Comparison of ENCODE assay signal across 19 cellular contexts in the genomic region with DNA sequence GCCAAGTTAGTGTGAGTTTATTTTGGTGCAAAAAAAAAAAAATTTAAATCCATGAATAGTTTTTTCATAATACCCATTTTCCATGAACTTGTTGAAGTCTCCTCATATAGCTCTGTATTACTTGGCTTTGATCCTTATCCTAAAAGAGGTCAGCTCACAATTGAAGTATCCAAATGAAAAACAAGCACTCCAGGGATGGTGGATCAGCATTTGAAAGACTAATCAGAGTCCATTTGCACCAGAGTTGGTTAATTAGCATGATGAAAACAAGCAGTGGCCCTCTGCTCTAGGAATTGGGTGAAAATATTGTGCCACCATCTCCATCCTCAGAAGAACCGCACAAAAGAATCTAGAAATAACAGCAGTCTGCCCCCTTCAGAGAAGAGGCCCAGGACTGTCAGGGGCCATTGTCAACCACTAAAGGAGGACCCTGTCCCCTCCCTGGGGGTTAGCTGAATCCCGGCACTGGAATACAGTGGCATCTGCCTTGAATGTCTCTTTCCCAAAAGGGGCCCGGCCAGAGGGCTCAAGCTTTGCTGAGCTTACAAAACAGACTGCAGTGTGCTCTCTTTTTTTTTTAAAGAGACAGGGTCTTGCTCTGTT. TPM values are rescaled to one million over a fixed set of nuclear protein-coding genes. Genes with fewer than 3 reads are reported as not detected.
DNase-seq lines count a peak whose midpoint lies in the region; ATAC-seq and TF ChIP-seq lines count a peak whose summit lies in the region.
"Had no signal": no experiment of that assay in that cellular context is flagged by ENCODE, and none has a peak within 500 bp of the region (broad histone marks: within the 10 kb centered on the region; RNA-seq: fewer than 3 reads in every experiment).

No MANE protein-coding gene starts in this region.

- no peak overlapping the region for H2AK5ac ChIP-seq in trophoblast cell (ENCODE audit: low read length)

- H3K36me3 ChIP-seq in DOHH2 (ENCODE audit: control insufficient read depth, low read length) (peaks cover 11% of the 10 kb centered on the region; the same call in 1 of the 2 replicates), trophoblast cell (ENCODE audit: control insufficient read depth in 1 of 2, insufficient read depth in 2 of 2, low read length in 2 of 2) (no peaks in the 10 kb centered on the region), right lobe of liver (no peaks in the 10 kb centered on the region)
- H3K36me3 ChIP-seq: heart right ventricle, tibial nerve had no signal

- H3K9ac ChIP-seq in trophoblast cell (ENCODE audit: low read length): no peak overlapping the region

- TF ChIP-seq CTCF in DOHH2 (IDR thresholded peaks at IDR 0.05; ENCODE audit: low read depth, low read length, poor library complexity, severe bottlenecking) (no peak), activated B cell treated with CpG ODN at 0.5 μM for 24 hours (IDR thresholded peaks at IDR 0.05) (no peak), right lobe of liver (IDR thresholded peaks at IDR 0.05) (no peak)

- H3K4me2 ChIP-seq in DOHH2 (ENCODE audit: low read length): peak overlapping the region; percentile 92
- H3K4me2 ChIP-seq in trophoblast cell (ENCODE audit: low read length): no peak overlapping the region

- no peaks in the 10 kb centered on the region for H3K9me2 ChIP-seq in DOHH2 (replicated peaks; ENCODE audit: control insufficient read depth, low read length)

- peak overlapping the region; percentile 96 for H3K27ac Mint-ChIP-seq in activated B cell treated with CpG ODN at 0.5 μM for 24 hours
- H3K27ac Mint-ChIP-seq: endodermal cell had no signal

- no peaks in the 10 kb centered on the region for H4K20me1 ChIP-seq in DOHH2 (ENCODE audit: control insufficient read depth, insufficient read depth, low read depth, low read length)

- H3K18ac ChIP-seq in trophoblast cell (ENCODE audit: low read length): no peak overlapping the region

- H4K12ac ChIP-seq in trophoblast cell (ENCODE audit: low read depth, low read length): no peak overlapping the region

- no peak overlapping the region for H3K14ac ChIP-seq in trophoblast cell (ENCODE audit: low read length)

- no peaks in the 10 kb centered on the region for H3K9me3 ChIP-seq in DOHH2 (ENCODE audit: control insufficient read depth, insufficient read depth, low read length)
- H3K9me3 ChIP-seq in trophoblast cell (ENCODE audit: insufficient read depth, low read depth, low read length): no peaks in the 10 kb centered on the region
- no peaks in the 10 kb centered on the region for H3K9me3 ChIP-seq in right lobe of liver
- H3K9me3 ChIP-seq: heart right ventricle, tibial nerve had no signal

- H3K27ac ChIP-seq in DOHH2 (ENCODE audit: low read depth, low read length) (peak overlapping the region; percentile 98), trophoblast cell (ENCODE audit: low read depth, low read length) (no peak overlapping the region), right lobe of liver (no peak overlapping the region)

- H3K79me1 ChIP-seq in trophoblast cell (ENCODE audit: low read length): no peaks in the 10 kb centered on the region

- TF ChIP-seq POLR2A in right lobe of liver (IDR thresholded peaks at IDR 0.05): no peak

- H3K4me3 Mint-ChIP-seq in activated B cell treated with CpG ODN at 0.5 μM for 24 hours: peak overlapping the region; percentile 75
- H3K4me3 Mint-ChIP-seq: endodermal cell, nephron progenitor cell had no signal

- H3F3A ChIP-seq in DOHH2 (ENCODE audit: control insufficient read depth, insufficient read depth): peaks cover 22% of the 10 kb centered on the region

- peaks cover 85% of the 10 kb centered on the region for H3K4me1 Mint-ChIP-seq in activated B cell treated with CpG ODN at 0.5 μM for 24 hours

- intact Hi-C loops in activated B cell treated with CpG ODN at 0.5 μM for 24 hours (cut with micrococcal nuclease): loop anchor here (1.0 kb wide), 1 partner anchor 12 kb away; no protein-coding TSS in a partner anchor
- intact Hi-C loops in right lobe of liver (cut with DNase I): no loop called here

- POLR2A ChIA-PET in activated B cell treated with CpG ODN at 0.5 μM for 24 hours (lab: Charles Lee): interaction anchor here (0.9 to 1.9 kb wide), 7 partner anchors 10 to 117 kb away, joined by 3 to 9 read pairs (median 6); partner anchors contain the start of gene SH3KBP1

- no peaks in the 10 kb centered on the region for H3K27me3 ChIP-seq in DOHH2 (ENCODE audit: control insufficient read depth, low read length)
- no peaks in the 10 kb centered on the region for H3K27me3 ChIP-seq in trophoblast cell (ENCODE audit: insufficient read depth, low read length)
- no peaks in the 10 kb centered on the region for H3K27me3 ChIP-seq in right lobe of liver
- H3K27me3 ChIP-seq: tibial nerve had no signal

- no CpG with 5 or more reads among the region's 3 CpGs for WGBS in trophoblast cell (ENCODE audit: extremely low coverage, insufficient coverage, insufficient read length)
- 70% methylated on average over 3 of the region's 3 CpGs for WGBS in right lobe of liver (ENCODE audit: insufficient coverage, low coverage, low lambda C conversion rate, missing lambda C conversion rate)

- no peaks in the 10 kb centered on the region for H3K9me3 Mint-ChIP-seq in activated B cell treated with CpG ODN at 0.5 μM for 24 hours

- H3K23ac ChIP-seq in trophoblast cell (ENCODE audit: low read length): no peak overlapping the region

- no peaks in the 10 kb centered on the region for H3K27me3 Mint-ChIP-seq in activated B cell treated with CpG ODN at 0.5 μM for 24 hours

- H3K4me1 ChIP-seq in DOHH2 (ENCODE audit: control insufficient read depth, low read length) (peaks cover 95% of the 10 kb centered on the region), trophoblast cell (ENCODE audit: control insufficient read depth in 1 of 2, insufficient read depth in 2 of 2, low read length in 2 of 2) (peaks cover 0 to 15% of the 10 kb centered on the region in 2 experiments), right lobe of liver (no peaks in the 10 kb centered on the region)

- H2BK12ac ChIP-seq in trophoblast cell (ENCODE audit: low read length): no peak overlapping the region

- H2AFZ ChIP-seq in trophoblast cell (ENCODE audit: insufficient read depth, low read length, poor library complexity): no peak overlapping the region

- no peak overlapping the region for H2BK120ac ChIP-seq in trophoblast cell (ENCODE audit: insufficient read depth, low read length, poor library complexity)

- CTCF ChIA-PET in activated B cell treated with CpG ODN at 0.5 μM for 24 hours (lab: Charles Lee): interaction anchor here (1.3 to 1.4 kb wide), 2 partner anchors 42 to 117 kb away, joined by 3 to 4 read pairs; no protein-coding TSS in a partner anchor

- H2BK5ac ChIP-seq in trophoblast cell (ENCODE audit: low read depth, low read length, poor library complexity): peak overlapping the region; percentile 31

- DNase-seq in activated B cell treated with CpG ODN at 0.5 μM for 24 hours: no peak
- DNase-seq in trophoblast cell: no peak
- DNase-seq in pons (ENCODE audit: low spot score): no peak
- no peak for DNase-seq in GF-D8 (lab: John Stamatoyannopoulos, UW)
- no peak for DNase-seq in right lobe of liver
- no peak for DNase-seq in stimulated activated naive CD8-positive, alpha-beta T cell treated with anti-CD3 and anti-CD28 coated beads, Interleukin-15, Interleukin-2, amounts not matched to agents 100 U/mL and 50 U/mL, for 24 hours
- DNase-seq: activated CD4-positive, alpha-beta T cell treated with anti-CD3 and anti-CD28 coated beads, Interleukin-2, amount 50 U/mL, for 4 hours; activated naive CD4-positive, alpha-beta T cell treated with Interleukin-2 at 50 U/mL for 16 hours; anterior cingulate cortex; cerebellar nuclear complex; endodermal cell; mammary epithelial cell; NCI-H2029 treated with DMSO at 0.1 percent for 48 hours; NCI-H510A had no signal

- no peak overlapping the region for H4K91ac ChIP-seq in trophoblast cell (ENCODE audit: low read depth, low read length)

- peak overlapping the region; percentile 62 for H3K4ac ChIP-seq in trophoblast cell (ENCODE audit: low read depth, low read length)

- peaks cover 86% of the 10 kb centered on the region for H3K79me2 ChIP-seq in DOHH2 (ENCODE audit: control insufficient read depth, low read length)
- H3K79me2 ChIP-seq in trophoblast cell (ENCODE audit: control insufficient read depth, insufficient read depth, low read length, poor library complexity): peaks cover 5% of the 10 kb centered on the region

- no peak overlapping the region for H4K8ac ChIP-seq in trophoblast cell (ENCODE audit: low read depth, low read length)

- peak; percentile 1 for ATAC-seq in HG03097 (IDR thresholded peaks at IDR 0.05; ENCODE audit: low FRiP score, unreplicated experiment)
- no peak for ATAC-seq in activated B cell treated with CpG ODN at 0.5 μM for 24 hours (ENCODE audit: low read depth)
- ATAC-seq in right lobe of liver: no peak
- ATAC-seq in stimulated activated naive CD8-positive, alpha-beta T cell treated with anti-CD3 and anti-CD28 coated beads, Interleukin-15, Interleukin-2, amounts not matched to agents 100 U/mL and 50 U/mL, for 24 hours: no peak

- peak overlapping the region; percentile 71 for H3K4me3 ChIP-seq in DOHH2 (ENCODE audit: low read length)
- no peak overlapping the region for H3K4me3 ChIP-seq in trophoblast cell (ENCODE audit: low read depth, low read length)
- H3K4me3 ChIP-seq in right lobe of liver: no peak overlapping the region
- H3K4me3 ChIP-seq: heart right ventricle, tibial nerve had no signal

- H3K36me3 Mint-ChIP-seq in activated B cell treated with CpG ODN at 0.5 μM for 24 hours (ENCODE audit: low read depth): peaks cover 4% of the 10 kb centered on the region

RNA-seq across cellular contexts. Expression of gene SH3KBP1, which starts 24.7 kb away (rescaled TPM):
- total RNA-seq in activated B cell treated with CpG ODN at 0.5 μM for 24 hours (86.3 and 101 TPM in 2 replicates), right lobe of liver (10 to 100 TPM in 2 of 6 experiments, 1 to 10 TPM in 4; 7.3 to 14.1 (median 8.9) TPM)
- 115 and 120 TPM in 2 replicates for polyA plus RNA-seq in trophoblast cell (2013)
